Comparison of ENCODE assay signal across 18 cellular contexts in the genomic region with DNA sequence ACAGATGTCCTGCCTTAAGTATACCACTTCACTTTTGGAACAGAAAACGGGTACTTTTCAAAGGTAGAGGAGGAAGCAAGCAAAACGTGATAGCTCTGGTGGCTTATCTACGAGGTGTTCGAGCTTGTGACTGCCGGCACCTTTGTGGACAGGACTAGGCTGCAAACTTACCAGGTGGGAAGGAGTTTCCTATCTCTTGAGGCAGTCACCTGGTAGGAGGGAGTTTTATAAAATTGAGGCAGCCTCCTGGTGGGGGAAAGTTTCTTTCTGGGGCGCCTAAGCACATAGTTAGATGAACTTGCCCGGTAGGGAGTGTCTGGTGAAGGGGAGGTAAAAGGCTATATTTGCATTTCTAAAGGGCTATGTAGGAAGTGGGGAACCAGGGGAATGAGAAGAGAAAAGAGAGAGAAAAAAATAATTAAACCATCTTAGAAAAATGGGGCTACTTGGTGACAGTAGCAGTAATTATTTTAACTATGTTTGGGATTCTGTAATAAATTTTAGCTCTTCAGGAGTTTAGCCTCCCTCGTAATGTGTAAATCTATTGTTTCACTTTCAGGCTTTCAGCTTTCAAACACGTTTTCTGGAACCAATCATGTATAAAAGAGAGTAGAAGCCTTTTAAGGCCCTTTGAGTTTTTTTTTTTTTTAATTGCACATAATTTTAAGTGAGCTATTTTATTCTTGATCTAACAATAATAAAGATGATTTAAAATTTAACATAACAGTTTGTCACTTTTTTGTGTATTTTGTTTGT.
DNase-seq lines count a peak whose midpoint lies in the region; ATAC-seq and TF ChIP-seq lines count a peak whose summit lies in the region.
"Had no signal": no experiment of that assay in that cellular context is flagged by ENCODE, and none has a peak within 500 bp of the region (broad histone marks: within the 10 kb centered on the region; RNA-seq: fewer than 3 reads in every experiment).

No MANE protein-coding gene starts in this region.

- H3K9ac ChIP-seq in endodermal cell (ENCODE audit: extremely low read depth, low read length, poor library complexity, severe bottlenecking) (no peak overlapping the region), trophoblast cell (ENCODE audit: low read length) (no peak overlapping the region)
- H3K9ac ChIP-seq: BLaER1 treated with 17β-estradiol and CSF1 and Interleukin-3, amounts not matched to agents 10 nM and 100 nM had no signal

- H3K18ac ChIP-seq in trophoblast cell (ENCODE audit: low read length) = no peak overlapping the region

- no peak overlapping the region for H2BK5ac ChIP-seq in trophoblast cell (ENCODE audit: low read depth, low read length, poor library complexity)

- H3K4me3 Mint-ChIP-seq in endodermal cell (peak overlapping the region; percentile 16), mesothelial cell of epicardium (no peak overlapping the region)

- H3K4me3 ChIP-seq in GM12865 (ENCODE audit: low read depth, low read length) = peak overlapping the region; percentile 14; the same call in 1 of the 2 replicates
- H3K4me3 ChIP-seq in endodermal cell (ENCODE audit: low read length) = no peak overlapping the region
- H3K4me3 ChIP-seq in trophoblast cell (ENCODE audit: low read depth, low read length) = no peak overlapping the region
- H3K4me3 ChIP-seq: BLaER1 treated with 17β-estradiol and CSF1 and Interleukin-3, amounts not matched to agents 10 nM and 100 nM had no signal

- no peak overlapping the region for H3K23ac ChIP-seq in trophoblast cell (ENCODE audit: low read length)

- no peak overlapping the region for H2BK12ac ChIP-seq in trophoblast cell (ENCODE audit: low read length)

- H4K8ac ChIP-seq in trophoblast cell (ENCODE audit: low read depth, low read length) = no peak overlapping the region

- WGBS in endodermal cell (ENCODE audit: insufficient coverage in 1 of 2, insufficient read length in 1 of 2), 2 experiments = 34 to 35% methylated on average over 6 to 9 of the region's 9 CpGs
- WGBS in trophoblast cell (ENCODE audit: extremely low coverage, insufficient coverage, insufficient read length) = no CpG with 5 or more reads among the region's 9 CpGs

- H3K4ac ChIP-seq in trophoblast cell (ENCODE audit: low read depth, low read length) = no peak overlapping the region

- H3K36me3 Mint-ChIP-seq in endodermal cell (ENCODE audit: low read depth) = no peaks in the 10 kb centered on the region
- H3K36me3 Mint-ChIP-seq in mesothelial cell of epicardium = no peaks in the 10 kb centered on the region

- H3K27me3 ChIP-seq in endodermal cell (ENCODE audit: control insufficient read depth, insufficient read depth, low read length, poor library complexity, severe bottlenecking) (no peaks in the 10 kb centered on the region), trophoblast cell (ENCODE audit: insufficient read depth, low read length) (no peaks in the 10 kb centered on the region)
- H3K27me3 ChIP-seq: BLaER1 treated with 17β-estradiol and CSF1 and Interleukin-3, amounts not matched to agents 10 nM and 100 nM had no signal

- H2AFZ ChIP-seq in trophoblast cell (ENCODE audit: insufficient read depth, low read length, poor library complexity) = no peak overlapping the region

- no peaks in the 10 kb centered on the region for H3K27me3 Mint-ChIP-seq in endodermal cell (ENCODE audit: insufficient read depth)
- peaks cover 6% of the 10 kb centered on the region for H3K27me3 Mint-ChIP-seq in mesothelial cell of epicardium (ENCODE audit: low read depth)
- H3K27me3 Mint-ChIP-seq: IgD-negative memory B cell had no signal

- H3K9me3 Mint-ChIP-seq in endodermal cell (no peaks in the 10 kb centered on the region), mesothelial cell of epicardium (no peaks in the 10 kb centered on the region)
- H3K9me3 Mint-ChIP-seq: IgD-negative memory B cell had no signal

- H3K27ac Mint-ChIP-seq in endodermal cell (no peak overlapping the region), mesothelial cell of epicardium (peak overlapping the region; percentile 22)
- H3K27ac Mint-ChIP-seq: IgD-negative memory B cell had no signal

- no peak for TF ChIP-seq CTCF in GM12865 (IDR thresholded peaks at IDR 0.05; ENCODE audit: insufficient read depth, low read depth, low read length, missing control alignments)
- peak; percentile 25 for TF ChIP-seq CTCF in endodermal cell (conservative IDR thresholded peaks at IDR 0.05)
- TF ChIP-seq CTCF in mesothelial cell of epicardium (IDR thresholded peaks at IDR 0.05; ENCODE audit: unreplicated experiment) = no peak

- H3K79me1 ChIP-seq in trophoblast cell (ENCODE audit: low read length) = no peaks in the 10 kb centered on the region

- H2BK120ac ChIP-seq in trophoblast cell (ENCODE audit: insufficient read depth, low read length, poor library complexity) = no peak overlapping the region

- H4K91ac ChIP-seq in trophoblast cell (ENCODE audit: low read depth, low read length) = no peak overlapping the region

- H3K36me3 ChIP-seq in endodermal cell (ENCODE audit: control insufficient read depth, insufficient read depth, low read length) = no peaks in the 10 kb centered on the region
- no peaks in the 10 kb centered on the region for H3K36me3 ChIP-seq in trophoblast cell (ENCODE audit: control insufficient read depth in 1 of 2, insufficient read depth in 2 of 2, low read length in 2 of 2)
- H3K36me3 ChIP-seq: BLaER1 treated with 17β-estradiol and CSF1 and Interleukin-3, amounts not matched to agents 10 nM and 100 nM had no signal

- no peak overlapping the region for H2AK5ac ChIP-seq in trophoblast cell (ENCODE audit: low read length)

- ATAC-seq in HG03280 (IDR thresholded peaks at IDR 0.05; ENCODE audit: unreplicated experiment) = peak; percentile 44
- no peak for ATAC-seq in GM21390 (IDR thresholded peaks at IDR 0.05; ENCODE audit: unreplicated experiment)

- H3K4me2 ChIP-seq in trophoblast cell (ENCODE audit: low read length) = no peak overlapping the region
- H3K4me2 ChIP-seq: BLaER1 treated with 17β-estradiol and CSF1 and Interleukin-3, amounts not matched to agents 10 nM and 100 nM had no signal

- H3K9me3 ChIP-seq in endodermal cell (ENCODE audit: control insufficient read depth, low read length) (no peaks in the 10 kb centered on the region), trophoblast cell (ENCODE audit: insufficient read depth, low read depth, low read length) (no peaks in the 10 kb centered on the region)
- H3K9me3 ChIP-seq: BLaER1 treated with 17β-estradiol and CSF1 and Interleukin-3, amounts not matched to agents 10 nM and 100 nM had no signal

- H3K4me1 Mint-ChIP-seq in endodermal cell (peaks cover 18% of the 10 kb centered on the region), mesothelial cell of epicardium (peaks cover 9% of the 10 kb centered on the region)

- DNase-seq in GM12865 (ENCODE audit: low read depth) = no peak
- DNase-seq in endodermal cell = peak; percentile 73
- DNase-seq in mesothelial cell of epicardium (ENCODE audit: low spot score in 2 of 2, unreplicated experiment in 2 of 2) = no peak
- DNase-seq in OCI-M1 (lab: John Stamatoyannopoulos, UW) = no peak
- DNase-seq in trophoblast cell = no peak
- DNase-seq in T-helper 1 cell = no peak
- DNase-seq: 8988T, DMS153, EL, NCI-H1417, NCI-H1930, NCI-H510A, NCI-H82, SHP77 had no signal

- H3K14ac ChIP-seq in trophoblast cell (ENCODE audit: low read length) = no peak overlapping the region

- no peaks in the 10 kb centered on the region for H3K79me2 ChIP-seq in trophoblast cell (ENCODE audit: control insufficient read depth, insufficient read depth, low read length, poor library complexity)

- H3K4me1 ChIP-seq in endodermal cell (ENCODE audit: control insufficient read depth, insufficient read depth, low read length) (peaks cover 4% of the 10 kb centered on the region), trophoblast cell (ENCODE audit: control insufficient read depth in 1 of 2, insufficient read depth in 2 of 2, low read length in 2 of 2) (no peaks in the 10 kb centered on the region)

- no peak overlapping the region for H3K27ac ChIP-seq in endodermal cell (ENCODE audit: low read depth, low read length)
- H3K27ac ChIP-seq in trophoblast cell (ENCODE audit: low read depth, low read length) = no peak overlapping the region
- H3K27ac ChIP-seq: BLaER1 treated with 17β-estradiol and CSF1 and Interleukin-3, amounts not matched to agents 10 nM and 100 nM had no signal

- no peak overlapping the region for H4K12ac ChIP-seq in trophoblast cell (ENCODE audit: low read depth, low read length)
